ENCODE assay signal across 1 cellular context in genomic region chr12:42030588-42030987, GRCh38.
TF ChIP-seq lines count a peak whose summit lies in the region.

No MANE protein-coding gene starts in this region.

TF ChIP-seq in K562, 482 proteins besides CTCF, POLR2A, EP300 and RAD21 (continued from another document):
- TF ChIP-seq RERE (CRISPR knock-in tag; IDR thresholded peaks at IDR 0.05; ENCODE audit: borderline replicate concordance) (no peak), PBX2 (CRISPR knock-in tag; IDR thresholded peaks at IDR 0.05; ENCODE audit: low read depth) (no peak), PBX2 (tag; conservative IDR thresholded peaks at IDR 0.05; ENCODE audit: low read depth) (peak; percentile 50; the same call in 1 of the 2 replicates), PKNOX1 (IDR thresholded peaks at IDR 0.05) (peak; percentile 60)
